8 cellular contexts compared by ENCODE assay signal in genomic region chr20:36572701-36573102, GRCh38. TPM values are rescaled to one million over a fixed set of nuclear protein-coding genes. Genes with fewer than 3 reads are reported as not detected.
DNase-seq lines count a peak whose midpoint lies in the region; ATAC-seq lines count a peak whose summit lies in the region.

No MANE protein-coding gene starts in this region.

- peak overlapping the region; percentile 74 to 83 for H3K27ac ChIP-seq in mucosa of rectum (ENCODE audit: low read depth in 2 of 2, low read length in 2 of 2)

- H3K36me3 ChIP-seq in mucosa of rectum (ENCODE audit: control insufficient read depth in 2 of 2, insufficient read depth in 2 of 2, low read length in 2 of 2): no peaks in the 10 kb centered on the region

- peak overlapping the region; percentile 46 to 76 for H3K9ac ChIP-seq in mucosa of rectum (ENCODE audit: low read depth in 1 of 2, low read length in 2 of 2)

- H3K4me1 ChIP-seq in mucosa of rectum (ENCODE audit: control insufficient read depth in 2 of 2, insufficient read depth in 2 of 2, low read length in 2 of 2): peaks cover 7 to 13% of the 10 kb centered on the region in 2 donors

- H3K9me3 ChIP-seq in mucosa of rectum (ENCODE audit: control insufficient read depth in 2 of 2, low read length in 2 of 2): no peaks in the 10 kb centered on the region

- CTCF ChIA-PET in activated CD4-positive, alpha-beta T cell treated with anti-CD3 and anti-CD28 coated beads for 36 hours (lab: Charles Lee): interaction anchor here (1.2 to 4.5 kb wide), 4 partner anchors 22 to 236 kb away, joined by 3 to 34 read pairs (median 6); partner anchors contain the start of gene RAB5IF

- H3K27ac Mint-ChIP-seq in activated CD4-positive, alpha-beta T cell treated with anti-CD3 and anti-CD28 coated beads for 36 hours: peak overlapping the region; percentile 93
- peak overlapping the region; percentile 78 for H3K27ac Mint-ChIP-seq in dendritic cell treated with granulocyte-macrophage colony-stimulating factor and Interleukin-4, amounts not matched to agents 40 ng/mL and 50 ng/mL, for 4 days
- H3K27ac Mint-ChIP-seq in stimulated activated naive B cell treated with anti-CD40 and anti-IgM and Interleukin-4, amounts not matched to agents 10 μg/mL and 1 μg/mL and 100 μg/mL, for 72 hours: peak overlapping the region; percentile 98

- peaks cover 21% of the 10 kb centered on the region for H3K36me3 Mint-ChIP-seq in activated CD4-positive, alpha-beta T cell treated with anti-CD3 and anti-CD28 coated beads for 36 hours (ENCODE audit: low read depth)
- H3K36me3 Mint-ChIP-seq in dendritic cell treated with granulocyte-macrophage colony-stimulating factor and Interleukin-4, amounts not matched to agents 40 ng/mL and 50 ng/mL, for 4 days (ENCODE audit: low read depth): peaks cover 6% of the 10 kb centered on the region
- peaks cover 3 to 11% of the 10 kb centered on the region in 2 donors for H3K36me3 Mint-ChIP-seq in stimulated activated naive B cell treated with anti-CD40 and anti-IgM and Interleukin-4, amounts not matched to agents 10 μg/mL and 1 μg/mL and 100 μg/mL, for 72 hours

- DNase-seq in activated CD4-positive, alpha-beta T cell treated with anti-CD3 and anti-CD28 coated beads for 36 hours: peak; percentile 88
- DNase-seq in stimulated activated naive B cell treated with anti-CD40 and anti-IgM and Interleukin-4, amounts not matched to agents 10 μg/mL and 1 μg/mL and 100 μg/mL, for 72 hours: peak; percentile 37
- DNase-seq in D341Med (ENCODE audit: low spot score) (no peak), DMS 273 (lab: John Stamatoyannopoulos, UW; ENCODE audit: unreplicated experiment) (no peak)

- peaks cover 35% of the 10 kb centered on the region for H3K4me1 Mint-ChIP-seq in activated CD4-positive, alpha-beta T cell treated with anti-CD3 and anti-CD28 coated beads for 36 hours
- peaks cover 33% of the 10 kb centered on the region for H3K4me1 Mint-ChIP-seq in dendritic cell treated with granulocyte-macrophage colony-stimulating factor and Interleukin-4, amounts not matched to agents 40 ng/mL and 50 ng/mL, for 4 days (ENCODE audit: low read depth)
- peaks cover 27 to 36% of the 10 kb centered on the region in 2 donors for H3K4me1 Mint-ChIP-seq in stimulated activated naive B cell treated with anti-CD40 and anti-IgM and Interleukin-4, amounts not matched to agents 10 μg/mL and 1 μg/mL and 100 μg/mL, for 72 hours

- peak overlapping the region; percentile 69 for H3K4me3 ChIP-seq in mucosa of rectum (ENCODE audit: low read length in 2 of 2)

- intact Hi-C loops in activated CD4-positive, alpha-beta T cell treated with anti-CD3 and anti-CD28 coated beads for 36 hours (cut with DNase I, micrococcal nuclease): loop anchor here (1.0 to 10.0 kb wide), 19 partner anchors 16 to 1118 kb away; partner anchors contain the start of genes RAB5IF (in 2 of the 2), CEP250 (in 1 of the 2), DSN1 (in 1 of the 2) and NDRG3 (in 1 of the 2)
- intact Hi-C loops in dendritic cell treated with granulocyte-macrophage colony-stimulating factor and Interleukin-4, amounts not matched to agents 40 ng/mL and 50 ng/mL, for 4 days (cut with micrococcal nuclease): loop anchor here (5.0 kb wide), 1 partner anchor 35 kb away; the partner anchor contains the start of gene RAB5IF

- POLR2A ChIA-PET in activated CD4-positive, alpha-beta T cell treated with anti-CD3 and anti-CD28 coated beads for 36 hours (lab: Charles Lee): interaction anchor here (0.7 to 3.5 kb wide), 4 partner anchors 23 to 99 kb away, joined by 3 to 14 read pairs (median 5); partner anchors contain the start of gene RAB5IF

- H3K4me3 Mint-ChIP-seq in activated CD4-positive, alpha-beta T cell treated with anti-CD3 and anti-CD28 coated beads for 36 hours: peak overlapping the region; percentile 82
- peak overlapping the region; percentile 52 for H3K4me3 Mint-ChIP-seq in dendritic cell treated with granulocyte-macrophage colony-stimulating factor and Interleukin-4, amounts not matched to agents 40 ng/mL and 50 ng/mL, for 4 days
- H3K4me3 Mint-ChIP-seq in stimulated activated naive B cell treated with anti-CD40 and anti-IgM and Interleukin-4, amounts not matched to agents 10 μg/mL and 1 μg/mL and 100 μg/mL, for 72 hours: peak overlapping the region; percentile 86 to 88

- peak; percentile 17 for ATAC-seq in GM18867 (IDR thresholded peaks at IDR 0.05; ENCODE audit: unreplicated experiment)
- ATAC-seq in HG03354 (IDR thresholded peaks at IDR 0.05; ENCODE audit: poor library complexity, severe bottlenecking, unreplicated experiment): peak; percentile 30
- peak; percentile 87 for ATAC-seq in activated CD4-positive, alpha-beta T cell treated with anti-CD3 and anti-CD28 coated beads for 36 hours
- ATAC-seq in stimulated activated naive B cell treated with anti-CD40 and anti-IgM and Interleukin-4, amounts not matched to agents 10 μg/mL and 1 μg/mL and 100 μg/mL, for 72 hours (replicated peaks): peak; percentile 57 to 60

- H3K9me3 Mint-ChIP-seq in activated CD4-positive, alpha-beta T cell treated with anti-CD3 and anti-CD28 coated beads for 36 hours (ENCODE audit: low read depth): no peaks in the 10 kb centered on the region
- no peaks in the 10 kb centered on the region for H3K9me3 Mint-ChIP-seq in dendritic cell treated with granulocyte-macrophage colony-stimulating factor and Interleukin-4, amounts not matched to agents 40 ng/mL and 50 ng/mL, for 4 days
- H3K9me3 Mint-ChIP-seq in stimulated activated naive B cell treated with anti-CD40 and anti-IgM and Interleukin-4, amounts not matched to agents 10 μg/mL and 1 μg/mL and 100 μg/mL, for 72 hours: no peaks in the 10 kb centered on the region

- H3K27me3 Mint-ChIP-seq in activated CD4-positive, alpha-beta T cell treated with anti-CD3 and anti-CD28 coated beads for 36 hours: no peaks in the 10 kb centered on the region
- peaks cover 4% of the 10 kb centered on the region for H3K27me3 Mint-ChIP-seq in dendritic cell treated with granulocyte-macrophage colony-stimulating factor and Interleukin-4, amounts not matched to agents 40 ng/mL and 50 ng/mL, for 4 days
- H3K27me3 Mint-ChIP-seq in stimulated activated naive B cell treated with anti-CD40 and anti-IgM and Interleukin-4, amounts not matched to agents 10 μg/mL and 1 μg/mL and 100 μg/mL, for 72 hours: no peaks in the 10 kb centered on the region

- no peaks in the 10 kb centered on the region for H3K27me3 ChIP-seq in mucosa of rectum (ENCODE audit: control insufficient read depth in 2 of 2, insufficient read depth in 2 of 2, low read length in 2 of 2)

RNA-seq across cellular contexts. Expression of gene TGIF2, which starts 0.7 kb away (rescaled TPM):
- total RNA-seq in activated CD4-positive, alpha-beta T cell treated with anti-CD3 and anti-CD28 coated beads for 36 hours: 10 to 100 TPM; 44.9 to 48.7 TPM

RNA-seq across cellular contexts. Expression of gene MYL9, which starts 31.4 kb away (rescaled TPM):
- under 1 TPM; 0.60 to 0.66 TPM for total RNA-seq in activated CD4-positive, alpha-beta T cell treated with anti-CD3 and anti-CD28 coated beads for 36 hours

RNA-seq across cellular contexts. Expression of gene RAB5IF, which starts 32.9 kb away (rescaled TPM):
- 10 to 100 TPM; 71.7 to 90.2 TPM for total RNA-seq in activated CD4-positive, alpha-beta T cell treated with anti-CD3 and anti-CD28 coated beads for 36 hours

Comparison
In these comparisons a context has a peak if more than half of its experiments do, and no peak if none do; other contexts are left out.
1. ATAC-seq: peak in every context shown above with its lines; median percentile 87 in activated CD4-positive, alpha-beta T cell treated with anti-CD3 and anti-CD28 coated beads for 36 hours; 58 in stimulated activated naive B cell treated with anti-CD40 and anti-IgM and Interleukin-4, amounts not matched to agents 10 μg/mL and 1 μg/mL and 100 μg/mL, for 72 hours; 30 in HG03354; 17 in GM18867.
2. DNase-seq: peak in activated CD4-positive, alpha-beta T cell treated with anti-CD3 and anti-CD28 coated beads for 36 hours (single experiment) and stimulated activated naive B cell treated with anti-CD40 and anti-IgM and Interleukin-4, amounts not matched to agents 10 μg/mL and 1 μg/mL and 100 μg/mL, for 72 hours (single experiment); none in D341Med (single experiment) and DMS 273 (single experiment).
3. Peak in every context shown above with its lines, with median percentiles within 50 percentile points of each other: H3K27ac Mint-ChIP-seq and H3K4me3 Mint-ChIP-seq.